Comparison of ENCODE assay signal across 27 cellular contexts in the genomic region with DNA sequence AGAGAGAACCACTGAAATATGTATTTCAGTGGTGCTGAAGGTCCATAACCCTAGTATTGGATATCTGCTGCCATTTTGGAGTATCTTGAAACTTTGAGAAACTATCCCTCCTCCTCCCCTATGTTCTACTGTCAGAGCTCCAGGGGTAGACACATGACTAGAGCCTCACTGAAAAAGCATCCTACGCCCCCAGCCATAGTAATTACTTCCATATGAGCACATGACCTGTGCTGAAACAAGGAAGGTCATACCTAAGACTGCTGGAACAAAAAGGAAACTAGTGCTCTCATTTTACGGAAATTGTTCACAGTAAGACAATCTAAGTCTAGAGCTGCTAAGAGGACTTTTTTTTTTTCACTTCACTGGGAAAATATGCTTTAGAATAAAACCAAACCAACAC. TPM values are rescaled to one million over a fixed set of nuclear protein-coding genes. Genes with fewer than 3 reads are reported as not detected.
"Had no signal": no experiment of that assay in that cellular context is flagged by ENCODE, and none has a peak within 500 bp of the region (broad histone marks: within the 10 kb centered on the region; RNA-seq: fewer than 3 reads in every experiment).

No MANE protein-coding gene starts in this region.

- DNase-seq: activated CD4-positive, alpha-beta memory T cell treated with anti-CD3 and anti-CD28 coated beads for 36 hours; activated CD4-positive, alpha-beta T cell treated with anti-CD3 and anti-CD28 coated beads, Interleukin-2, amount 10 ng/mL, durations not matched to agents 7 days and 5 days; activated CD4-positive, CD25-positive, alpha-beta regulatory T cell; activated CD8-positive, alpha-beta memory T cell treated with anti-CD3 and anti-CD28 coated beads for 24 hours; activated effector memory CD4-positive, alpha-beta T cell treated with anti-CD3 and anti-CD28 coated beads, Interleukin-2, amount 50 U/mL, for 16 hours; activated naive CD4-positive, alpha-beta T cell treated with Interleukin-2 at 50 U/mL for 16 hours; activated naive CD8-positive, alpha-beta T cell treated with anti-CD3 and anti-CD28 coated beads, Interleukin-2, amount 50 U/mL, for 24 hours; activated T-cell treated with anti-CD3 and anti-CD28 coated beads, Interleukin-2, amount 50 U/mL, for 4 hours; amygdala; KG1; NCI-H1092; NCI-H1417; NCI-H1930; NCI-H2171; NCI-H226; NCI-H510A; NCI-H526 treated with DMSO at 0.1 percent for 48 hours; NK-92 treated with Interleukin-12 subunit alpha and Interleukin-12 subunit beta, amount 100 ng/mL, for 24 hours; OCI-M1; Right ventricle myocardium superior; SJCRH30; T-cell; T-helper 2 cell had no signal

- H3K27ac ChIP-seq: RWPE1, SJCRH30, VCaP had no signal

- H3K36me3 ChIP-seq: SJCRH30 had no signal

- H3K27me3 ChIP-seq: SJCRH30 had no signal

- H3K4me3 ChIP-seq: SJCRH30 had no signal

- ATAC-seq: activated naive CD4-positive, alpha-beta T cell treated with anti-CD3 and anti-CD28 coated beads, Interleukin-2, amount 50 U/mL, for 72 hours; activated naive CD8-positive, alpha-beta T cell treated with anti-CD3 and anti-CD28 coated beads, Interleukin-2, amount 50 U/mL, for 24 hours; activated T-cell treated with anti-CD3 and anti-CD28 coated beads, Interleukin-2, amount 50 U/mL, for 4 hours; Panc1; T-cell had no signal

RNA-seq across cellular contexts. Expression of gene MAPK10, which starts 42.0 kb away (rescaled TPM):
- total RNA-seq: activated CD4-positive, alpha-beta memory T cell treated with anti-CD3 and anti-CD28 coated beads for 36 hours; activated CD4-positive, alpha-beta T cell treated with anti-CD3 and anti-CD28 coated beads, Interleukin-2, amount 10 ng/mL, durations not matched to agents 7 days and 5 days; activated naive CD4-positive, alpha-beta T cell treated with anti-CD3 and anti-CD28 coated beads, Interleukin-2, amount 50 U/mL, for 72 hours had no signal
